18 cellular contexts compared by ENCODE assay signal in genomic region chr21:45736705-45737484, GRCh38.
DNase-seq lines count a peak whose midpoint lies in the region; ATAC-seq, FAIRE-seq and TF ChIP-seq lines count a peak whose summit lies in the region.
"Had no signal": no experiment of that assay in that cellular context is flagged by ENCODE, and none has a peak within 500 bp of the region (broad histone marks: within the 10 kb centered on the region; RNA-seq: fewer than 3 reads in every experiment).

No MANE protein-coding gene starts in this region.

- H3K9me3 ChIP-seq in A673 (ENCODE audit: low read depth, low read length, poor library complexity, severe bottlenecking) (no peaks in the 10 kb centered on the region), HepG2 (ENCODE audit: low read length) (no peaks in the 10 kb centered on the region), upper lobe of right lung (no peaks in the 10 kb centered on the region)
- H3K9me3 ChIP-seq in CD4-positive, alpha-beta memory T cell (ENCODE audit: control insufficient read depth in 1 of 2, low read length in 2 of 2) = no peaks in the 10 kb centered on the region

- H3K4me1 ChIP-seq in A673 (ENCODE audit: insufficient read depth, low read length, poor library complexity, severe bottlenecking) = peaks cover 47% of the 10 kb centered on the region
- peaks cover 4% of the 10 kb centered on the region for H3K4me1 ChIP-seq in CD4-positive, alpha-beta memory T cell (ENCODE audit: insufficient read depth, low read length)
- no peaks in the 10 kb centered on the region for H3K4me1 ChIP-seq in HepG2 (ENCODE audit: insufficient read depth, low read length)
- H3K4me1 ChIP-seq in upper lobe of right lung = no peaks in the 10 kb centered on the region

- CTCF ChIA-PET in A673 (lab: Charles Lee) (no interaction called here), HepG2 (lab: Yijun Ruan, JAX; ENCODE audit: low intra/inter-chr PET ratio, low total read pairs) (no interaction called here)
- CTCF ChIA-PET in CD4-positive, alpha-beta memory T cell (lab: Charles Lee; ENCODE audit: partially characterized antibody) = no interaction called here

- BruUV-seq in A673 (replicated peaks; lab: Mats Ljungman, UMichigan) = no TSS peak
- BruUV-seq in HepG2 (replicated peaks; lab: Mats Ljungman, UMichigan) = no TSS peak

- no peak overlapping the region for H3K4me3 Mint-ChIP-seq in CD4-positive, alpha-beta memory T cell
- H3K4me3 Mint-ChIP-seq: CD14-positive monocyte had no signal

- no peak overlapping the region for H3K27ac Mint-ChIP-seq in CD4-positive, alpha-beta memory T cell

- peaks cover 0 to 6% (median 0%) of the 10 kb centered on the region in 8 donors for H3K9me3 Mint-ChIP-seq in CD4-positive, alpha-beta memory T cell

- H4K20me1 ChIP-seq in HepG2 (ENCODE audit: insufficient read depth, low read length) = no peaks in the 10 kb centered on the region

- peaks cover 2 to 5% of the 10 kb centered on the region in 2 donors for H3K27me3 Mint-ChIP-seq in CD4-positive, alpha-beta memory T cell

- H2AFZ ChIP-seq in HepG2 (ENCODE audit: low read length) = no peak overlapping the region

- H3K4me2 ChIP-seq in HepG2 (ENCODE audit: low read depth, low read length) = no peak overlapping the region

- intact Hi-C loops in A673 (cut with micrococcal nuclease; ENCODE audit: unreplicated experiment) = loop anchor here (10.0 kb wide), 1 partner anchor 92 kb away; the partner anchor contains the start of gene PCBP3
- intact Hi-C loops in CD4-positive, alpha-beta memory T cell (cut with micrococcal nuclease) = no loop called here
- intact Hi-C loops in HepG2 (cut with micrococcal nuclease; ENCODE audit: unreplicated experiment) = no loop called here
- intact Hi-C loops in upper lobe of right lung (cut with DNase I) = no loop called here

- 19% methylated on average over 12 of the region's 17 CpGs for WGBS in HepG2 (ENCODE audit: low lambda C conversion rate)

- no peak overlapping the region for H3K9ac ChIP-seq in HepG2 (ENCODE audit: insufficient read depth, low read depth, low read length)

- FAIRE-seq in D721Med (lab: Jason Lieb, UNC) (peak; percentile 86), HepG2 (lab: Jason Lieb, UNC) (no peak)
- FAIRE-seq: A204.1, G401.6, GM12878 had no signal

- no peaks in the 10 kb centered on the region for H3K79me2 ChIP-seq in HepG2 (ENCODE audit: insufficient read depth, low read length)

- in situ Hi-C loops in HepG2 (cut with HindIII; ENCODE audit: extremely low pct_ligation_motif_present, low pct_unique_long_range_greater_than_20kb) = no loop called here

- ATAC-seq in HepG2 (no peak), upper lobe of right lung (no peak)
- ATAC-seq: GM12878 had no signal

- TF ChIP-seq POLR2A in HepG2 (IDR thresholded peaks at IDR 0.05; ENCODE audit: insufficient read depth in 1 of 2, low read depth in 2 of 2, low read length in 2 of 2) = no peak

- H3K36me3 Mint-ChIP-seq in CD4-positive, alpha-beta memory T cell = no peaks in the 10 kb centered on the region
- H3K36me3 Mint-ChIP-seq: CD14-positive monocyte had no signal

- no peaks in the 10 kb centered on the region for H3K36me3 ChIP-seq in A673 (ENCODE audit: insufficient read depth, low read length, poor library complexity, severe bottlenecking)
- H3K36me3 ChIP-seq in CD4-positive, alpha-beta memory T cell (ENCODE audit: insufficient read depth, low read length) = no peaks in the 10 kb centered on the region
- H3K36me3 ChIP-seq in HepG2 (replicated peaks in 1 of 2; ENCODE audit: control insufficient read depth in 1 of 2, insufficient read depth in 2 of 2, low read length in 2 of 2) = no peaks in the 10 kb centered on the region
- H3K36me3 ChIP-seq in upper lobe of right lung = no peaks in the 10 kb centered on the region

- TF ChIP-seq CTCF in A673 (conservative IDR thresholded peaks at IDR 0.05; ENCODE audit: low read depth, low read length) (no peak), D721Med (IDR thresholded peaks at IDR 0.05; ENCODE audit: insufficient read depth, missing control alignments) (no peak), fibroblast of villous mesenchyme (IDR thresholded peaks at IDR 0.05; ENCODE audit: insufficient read depth, low read depth, low read length) (no peak), HepG2 (CRISPR knock-in tag; IDR thresholded peaks at IDR 0.05) (no peak), upper lobe of right lung (IDR thresholded peaks at IDR 0.05) (no peak)

- DNase-seq in A673 (ENCODE audit: low spot score) = no peak
- DNase-seq in D721Med (ENCODE audit: insufficient read length, low spot score) = peak; percentile 85
- DNase-seq in NCI-H82 treated with DMSO at 0.1 percent for 48 hours (lab: John Stamatoyannopoulos, UW; ENCODE audit: unreplicated experiment) = peak; percentile 38
- peak; percentile 44 for DNase-seq in fibroblast of villous mesenchyme (ENCODE audit: low read depth)
- DNase-seq in CD4-positive, alpha-beta memory T cell = no peak
- no peak for DNase-seq in mesenteric fat pad (ENCODE audit: low spot score)
- DNase-seq in HepG2 (ENCODE audit: low spot score) = no peak
- DNase-seq in upper lobe of right lung = no peak
- DNase-seq: NCI-H1092 treated with DMSO at 0.1 percent for 48 hours; NCI-H1694; NCI-H2107; NCI-H526 treated with DMSO at 0.1 percent for 48 hours; NK-92 treated with Interleukin-12 subunit alpha and Interleukin-12 subunit beta, amount 100 ng/mL, for 24 hours; SHP77 treated with DMSO at 0.1 percent for 48 hours had no signal

- no peak for TF ChIP-seq RAD21 in HepG2 (CRISPR knock-in tag; IDR thresholded peaks at IDR 0.05)

- peak overlapping the region; percentile 89 for H3K27ac ChIP-seq in A673 (ENCODE audit: low read depth, low read length, poor library complexity, severe bottlenecking)
- H3K27ac ChIP-seq in CD4-positive, alpha-beta memory T cell (ENCODE audit: low read depth, low read length) = no peak overlapping the region
- no peak overlapping the region for H3K27ac ChIP-seq in HepG2 (ENCODE audit: extremely low read length, insufficient read depth, low read length)
- H3K27ac ChIP-seq in upper lobe of right lung = no peak overlapping the region

- POLR2A ChIA-PET in A673 (lab: Charles Lee; ENCODE audit: low non-redundant PET) = no interaction called here
- POLR2A ChIA-PET in CD4-positive, alpha-beta memory T cell (lab: Charles Lee; ENCODE audit: partially characterized antibody) = no interaction called here
- POLR2A ChIA-PET in HepG2 (lab: Yijun Ruan, JAX) = no interaction called here

- no peak for TF ChIP-seq EP300 in HepG2 (IDR thresholded peaks at IDR 0.05; ENCODE audit: low read depth in 2 of 2, low read length in 2 of 2)
- TF ChIP-seq EP300 in HepG2 (CRISPR knock-in tag; IDR thresholded peaks at IDR 0.05; ENCODE audit: borderline replicate concordance) = no peak

- H3K4me1 Mint-ChIP-seq in CD4-positive, alpha-beta memory T cell = peaks cover 0 to under 1% (median under 1%) of the 10 kb centered on the region in 4 donors
- H3K4me1 Mint-ChIP-seq: CD14-positive monocyte had no signal

- H3K4me3 ChIP-seq in A673 (ENCODE audit: low read depth, low read length, poor library complexity, severe bottlenecking) (no peak overlapping the region), fibroblast of villous mesenchyme (ENCODE audit: low read depth, low read length) (no peak overlapping the region), HepG2 (replicated peaks in 1 of 3; ENCODE audit: insufficient read depth in 1 of 3, low read depth in 2 of 3, low read length in 3 of 3) (no peak overlapping the region), upper lobe of right lung (no peak overlapping the region)
- no peak overlapping the region for H3K4me3 ChIP-seq in CD4-positive, alpha-beta memory T cell (ENCODE audit: low read length in 2 of 2)
- H3K4me3 ChIP-seq: GM12878 had no signal

- H3K27me3 ChIP-seq in A673 (replicated peaks; ENCODE audit: insufficient read depth, low read depth, low read length, poor library complexity) (no peaks in the 10 kb centered on the region), HepG2 (ENCODE audit: control insufficient read depth in 1 of 2, insufficient read depth in 2 of 2, low read length in 2 of 2) (peaks cover 3 to 25% of the 10 kb centered on the region in 2 experiments; a peak in 3 of 5 replicates), upper lobe of right lung (no peaks in the 10 kb centered on the region)
- H3K27me3 ChIP-seq in CD4-positive, alpha-beta memory T cell (ENCODE audit: insufficient read depth, low read length) = no peaks in the 10 kb centered on the region

TF ChIP-seq in HepG2, 621 proteins besides CTCF, POLR2A, EP300 and RAD21 (continues in another document):
- TF ChIP-seq HIVEP1 (CRISPR knock-in tag; IDR thresholded peaks at IDR 0.05) (no peak), NPAS2 (CRISPR knock-in tag; IDR thresholded peaks at IDR 0.05; ENCODE audit: borderline replicate concordance) (no peak), ZNF639 (CRISPR knock-in tag; conservative IDR thresholded peaks at IDR 0.05) (no peak), ELF1 (CRISPR knock-in tag; IDR thresholded peaks at IDR 0.05) (no peak), TRIM24 (CRISPR knock-in tag; IDR thresholded peaks at IDR 0.05) (no peak), ZNF18 (CRISPR knock-in tag; IDR thresholded peaks at IDR 0.05; ENCODE audit: insufficient replicate concordance) (no peak)

Comparison
In these comparisons a context has a peak if more than half of its experiments do, and no peak if none do; other contexts are left out.
1. DNase-seq: peak in D721Med (single experiment), NCI-H82 treated with DMSO at 0.1 percent for 48 hours (single experiment) and fibroblast of villous mesenchyme (single experiment); none in A673 (single experiment), CD4-positive, alpha-beta memory T cell (0 of 5), mesenteric fat pad (single experiment), HepG2 (single experiment) and upper lobe of right lung (single experiment).